1 cellular context compared by ENCODE assay signal in genomic region chr4:121980643-121981042, GRCh38.
TF ChIP-seq lines count a peak whose summit lies in the region.

No MANE protein-coding gene starts in this region.

TF ChIP-seq in HepG2, 621 proteins besides CTCF, POLR2A, EP300 and RAD21 (continued from another document):
- TF ChIP-seq TERF1 (CRISPR knock-in tag; IDR thresholded peaks at IDR 0.05): no peak
- TF ChIP-seq CREM (IDR thresholded peaks at IDR 0.05): no peak
- TF ChIP-seq CREM (CRISPR knock-in tag; IDR thresholded peaks at IDR 0.05): no peak
- TF ChIP-seq TBX3 (IDR thresholded peaks at IDR 0.05; ENCODE audit: borderline replicate concordance): no peak
- TF ChIP-seq PBX3 (CRISPR knock-in tag; IDR thresholded peaks at IDR 0.05; ENCODE audit: borderline replicate concordance): no peak
- no peak for TF ChIP-seq ZNF276 (CRISPR knock-in tag; IDR thresholded peaks at IDR 0.05; ENCODE audit: low read depth)
- TF ChIP-seq MIXL1 (CRISPR knock-in tag; IDR thresholded peaks at IDR 0.05): no peak
- no peak for TF ChIP-seq ZSCAN5A (CRISPR knock-in tag; IDR thresholded peaks at IDR 0.05; ENCODE audit: borderline replicate concordance)
- no peak for TF ChIP-seq CENPBD1 (CRISPR knock-in tag; IDR thresholded peaks at IDR 0.05; ENCODE audit: borderline replicate concordance, low read depth)
- TF ChIP-seq ZNF574 (CRISPR knock-in tag; IDR thresholded peaks at IDR 0.05): no peak
- TF ChIP-seq SNAPC5 (CRISPR knock-in tag; IDR thresholded peaks at IDR 0.05; ENCODE audit: borderline replicate concordance): no peak
- TF ChIP-seq ATAD3A (CRISPR knock-in tag; IDR thresholded peaks at IDR 0.05): no peak
- no peak for TF ChIP-seq ADNP (CRISPR knock-in tag; IDR thresholded peaks at IDR 0.05)
- no peak for TF ChIP-seq ZNF772 (CRISPR knock-in tag; IDR thresholded peaks at IDR 0.05)
- TF ChIP-seq RARA (CRISPR knock-in tag; IDR thresholded peaks at IDR 0.05): no peak
- no peak for TF ChIP-seq RXRA (CRISPR knock-in tag; IDR thresholded peaks at IDR 0.05)
- no peak for TF ChIP-seq ZMYM4 (CRISPR knock-in tag; IDR thresholded peaks at IDR 0.05)
